In genomic region chr17:44830359-44831269, GRCh38 we compare ENCODE assay signal across 7 cellular contexts. TPM values are rescaled to one million over a fixed set of nuclear protein-coding genes. Genes with fewer than 3 reads are reported as not detected.
DNase-seq lines count a peak whose midpoint lies in the region; ATAC-seq and TF ChIP-seq lines count a peak whose summit lies in the region.

No MANE protein-coding gene starts in this region.

- H3K36me3 ChIP-seq in SK-N-MC (ENCODE audit: insufficient read depth, low read length) (no peaks in the 10 kb centered on the region), left lung (no peaks in the 10 kb centered on the region)

- H3K27ac ChIP-seq in SK-N-MC: peak overlapping the region; percentile 62; the same call in 1 of the 2 replicates
- peak overlapping the region; percentile 42 to 74 for H3K27ac ChIP-seq in left lung

- H3K27ac Mint-ChIP-seq in chondrocyte (ENCODE audit: unreplicated experiment): peak overlapping the region; percentile 18

- H3K4me1 Mint-ChIP-seq in chondrocyte (ENCODE audit: low read depth): peaks cover 29% of the 10 kb centered on the region

- H3K9me3 Mint-ChIP-seq in chondrocyte (ENCODE audit: low read depth): no peaks in the 10 kb centered on the region

- H3K4me3 ChIP-seq in SK-N-MC (peak overlapping the region; percentile 84), left lung (peak overlapping the region; percentile 19 to 50)

- H3K9me3 ChIP-seq in SK-N-MC (ENCODE audit: low read depth, low read length): no peaks in the 10 kb centered on the region
- no peaks in the 10 kb centered on the region for H3K9me3 ChIP-seq in left lung

- peaks cover 8 to 20% of the 10 kb centered on the region in 2 donors for H3K4me1 ChIP-seq in left lung

- peaks cover 48 to 99% of the 10 kb centered on the region in 2 donors for H3K27me3 ChIP-seq in left lung

- intact Hi-C loops in left lung (cut with DNase I): no loop called here

- peak overlapping the region; percentile 67 for H3K4me3 Mint-ChIP-seq in chondrocyte (ENCODE audit: unreplicated experiment)

- no peaks in the 10 kb centered on the region for H3K36me3 Mint-ChIP-seq in chondrocyte (ENCODE audit: low read depth)

- peak overlapping the region; percentile 89 for H3K9ac ChIP-seq in SK-N-MC (ENCODE audit: insufficient read length)

- peak; percentile 40 for ATAC-seq in left lung

- H3K27me3 Mint-ChIP-seq in chondrocyte (ENCODE audit: low read depth): no peaks in the 10 kb centered on the region

- DNase-seq in GM20000 (ENCODE audit: low spot score) (peak; percentile 56), SK-N-MC (ENCODE audit: low read depth, low spot score) (no peak), chondrocyte (ENCODE audit: low spot score) (no peak), left lung (peak in 1 of 2 donors; percentile 76), AML-193 (lab: John Stamatoyannopoulos, UW) (no peak), RPMI8226 (no peak)
- DNase-seq in stimulated activated naive CD4-positive, alpha-beta T cell treated with Interleukin-2 at 50 U/mL for 16 hours (lab: John Stamatoyannopoulos, UW): peak; percentile 12

- TF ChIP-seq CTCF in GM20000 (IDR thresholded peaks at IDR 0.05; ENCODE audit: extremely low read depth, missing control alignments) (no peak), chondrocyte (IDR thresholded peaks at IDR 0.05) (no peak), left lung (IDR thresholded peaks at IDR 0.05) (no peak)

RNA-seq across cellular contexts. Expression of gene GJC1, which starts 0.5 kb away (rescaled TPM):
- total RNA-seq in chondrocyte (26.8 to 50.5 TPM (median 46.4 TPM) in 3 replicates), left lung (10 to 100 TPM; 17.3 to 18.8 TPM)

RNA-seq across cellular contexts. Expression of gene HIGD1B, which starts 17.1 kb away (rescaled TPM):
- total RNA-seq in chondrocyte (0.82 to 0.97 TPM in 2 of 3 replicates, not detected in the other), left lung (10 to 100 TPM; 17.1 to 19.5 TPM)

Comparison
In these comparisons a context has a peak if more than half of its experiments do, and no peak if none do; other contexts are left out.
1. DNase-seq: peak in GM20000 (single experiment) and stimulated activated naive CD4-positive, alpha-beta T cell treated with Interleukin-2 at 50 U/mL for 16 hours (single experiment); none in SK-N-MC (single experiment), chondrocyte (single experiment), AML-193 (0 of 2) and RPMI8226 (single experiment).